ENCODE assay signal across 24 cellular contexts in genomic region chr16:55144656-55145055, GRCh38.
"Had no signal": no experiment of that assay in that cellular context is flagged by ENCODE, and none has a peak within 500 bp of the region (broad histone marks: within the 10 kb centered on the region; RNA-seq: fewer than 3 reads in every experiment).

No MANE protein-coding gene starts in this region.

- H3K27me3 ChIP-seq: foreskin keratinocyte, hepatocyte, ovary, right atrium auricular region, suprapubic skin, thyroid gland, uterus had no signal

- H3K9me3 ChIP-seq: ovary, sigmoid colon, suprapubic skin, thyroid gland, uterus had no signal

- DNase-seq: cortex of kidney; dorsolateral prefrontal cortex; effector CD8-positive, alpha-beta T cell; foreskin keratinocyte; head of caudate nucleus; kidney; left cardiac atrium; left ventricle myocardium superior; natural killer cell; ovary; sigmoid colon; stimulated activated CD4-positive, alpha-beta T cell treated with anti-CD3 and anti-CD28 coated beads, Interleukin-4, amount 100 ng/mL, for 1 hour; stimulated activated CD8-positive, alpha-beta memory T cell treated with anti-CD3 and anti-CD28 coated beads, Interleukin-4, amount 100 ng/mL, for 48 hours; stimulated activated naive CD8-positive, alpha-beta T cell treated with anti-CD3 and anti-CD28 coated beads, Interleukin-15, Interleukin-2, amounts not matched to agents 100 U/mL and 50 U/mL, for 24 hours; thyroid gland; uterus had no signal

- H3K4me3 Mint-ChIP-seq: natural killer cell; neural crest cell; stimulated activated effector memory CD8-positive, alpha-beta T cell treated with anti-CD3 and anti-CD28 coated beads, Interleukin-12 subunit alpha, Interleukin-12 subunit beta, amount 100 ng/mL, for 72 hours; type B pancreatic cell had no signal

- H3K4me1 ChIP-seq: foreskin keratinocyte, right atrium auricular region, sigmoid colon, suprapubic skin, thyroid gland, uterus had no signal

- H3K4me1 Mint-ChIP-seq: natural killer cell; stimulated activated effector memory CD8-positive, alpha-beta T cell treated with anti-CD3 and anti-CD28 coated beads, Interleukin-12 subunit alpha, Interleukin-12 subunit beta, amount 100 ng/mL, for 72 hours had no signal

- H3K36me3 Mint-ChIP-seq: natural killer cell; stimulated activated effector memory CD8-positive, alpha-beta T cell treated with anti-CD3 and anti-CD28 coated beads, Interleukin-12 subunit alpha, Interleukin-12 subunit beta, amount 100 ng/mL, for 72 hours; type B pancreatic cell had no signal

- H3K27ac ChIP-seq: dorsolateral prefrontal cortex, foreskin keratinocyte, hepatocyte, ovary, right atrium auricular region, sigmoid colon, suprapubic skin, thyroid gland, uterus had no signal

- ATAC-seq: esophagus mucosa; foreskin keratinocyte; left cardiac atrium; left ventricle myocardium superior; natural killer cell; stimulated activated effector memory CD8-positive, alpha-beta T cell treated with anti-CD3 and anti-CD28 coated beads, Interleukin-12 subunit alpha, Interleukin-12 subunit beta, amount 100 ng/mL, for 72 hours; stimulated activated naive CD8-positive, alpha-beta T cell treated with anti-CD3 and anti-CD28 coated beads, Interleukin-15, Interleukin-2, amounts not matched to agents 100 U/mL and 50 U/mL, for 24 hours had no signal

- H3K36me3 ChIP-seq: ovary, right atrium auricular region, sigmoid colon, suprapubic skin, thyroid gland, uterus had no signal

- H3K4me3 ChIP-seq: dorsolateral prefrontal cortex, hepatocyte, lung, ovary, right atrium auricular region, sigmoid colon, suprapubic skin, thyroid gland, uterus had no signal

- H3K9me3 Mint-ChIP-seq: neural crest cell; stimulated activated effector memory CD8-positive, alpha-beta T cell treated with anti-CD3 and anti-CD28 coated beads, Interleukin-12 subunit alpha, Interleukin-12 subunit beta, amount 100 ng/mL, for 72 hours had no signal

- H3K27ac Mint-ChIP-seq: natural killer cell; stimulated activated effector memory CD8-positive, alpha-beta T cell treated with anti-CD3 and anti-CD28 coated beads, Interleukin-12 subunit alpha, Interleukin-12 subunit beta, amount 100 ng/mL, for 72 hours; type B pancreatic cell had no signal
